Comparison of ENCODE assay signal across 17 cellular contexts in genomic region chr10:43902842-43903241, GRCh38.
DNase-seq lines count a peak whose midpoint lies in the region; ATAC-seq and TF ChIP-seq lines count a peak whose summit lies in the region.
"Had no signal": no experiment of that assay in that cellular context is flagged by ENCODE, and none has a peak within 500 bp of the region (broad histone marks: within the 10 kb centered on the region; RNA-seq: fewer than 3 reads in every experiment).

No MANE protein-coding gene starts in this region.

- H4K20me1 ChIP-seq in hepatocyte (ENCODE audit: insufficient read depth, poor library complexity, severe bottlenecking) = no peaks in the 10 kb centered on the region
- H4K20me1 ChIP-seq: BLaER1 treated with 17β-estradiol and CSF1 and Interleukin-3, amounts not matched to agents 10 nM and 100 nM had no signal

- H3K36me3 ChIP-seq in right atrium auricular region = no peaks in the 10 kb centered on the region
- H3K36me3 ChIP-seq in heart right ventricle = no peaks in the 10 kb centered on the region
- no peaks in the 10 kb centered on the region for H3K36me3 ChIP-seq in hepatocyte (replicated peaks; ENCODE audit: insufficient read depth, low read depth)
- H3K36me3 ChIP-seq in right lobe of liver = no peaks in the 10 kb centered on the region
- H3K36me3 ChIP-seq in gastrocnemius medialis = no peaks in the 10 kb centered on the region
- H3K36me3 ChIP-seq: BLaER1 treated with 17β-estradiol and CSF1 and Interleukin-3, amounts not matched to agents 10 nM and 100 nM had no signal

- H3K4me1 ChIP-seq in right atrium auricular region (peaks cover 0 to 36% of the 10 kb centered on the region in 2 donors), heart right ventricle (peaks cover 15 to 57% (median 36%) of the 10 kb centered on the region in 9 donors), hepatocyte (ENCODE audit: insufficient read depth) (no peaks in the 10 kb centered on the region), right lobe of liver (peaks cover 0 to 11% (median 0%) of the 10 kb centered on the region in 4 donors), gastrocnemius medialis (peaks cover 10 to 18% of the 10 kb centered on the region in 2 donors)

- H3K9me3 ChIP-seq in right atrium auricular region (no peaks in the 10 kb centered on the region), heart right ventricle (no peaks in the 10 kb centered on the region), hepatocyte (ENCODE audit: low read depth) (no peaks in the 10 kb centered on the region), right lobe of liver (no peaks in the 10 kb centered on the region), gastrocnemius medialis (no peaks in the 10 kb centered on the region)
- H3K9me3 ChIP-seq: BLaER1 treated with 17β-estradiol and CSF1 and Interleukin-3, amounts not matched to agents 10 nM and 100 nM had no signal

- TF ChIP-seq POLR2A in right lobe of liver (IDR thresholded peaks at IDR 0.05) (no peak), gastrocnemius medialis (IDR thresholded peaks at IDR 0.05) (no peak)

- in situ Hi-C loops in gastrocnemius medialis (cut with MboI; ENCODE audit: low sequenced_read_pairs in 4 of 4) = no loop called here

- 97 to 99% methylated on average over 4 of the region's 4 CpGs for WGBS in heart right ventricle, 2 donors
- 76% methylated on average over 4 of the region's 4 CpGs for WGBS in hepatocyte (ENCODE audit: low lambda C conversion rate, missing lambda C conversion rate)
- WGBS in right lobe of liver (ENCODE audit: insufficient coverage, low coverage, low lambda C conversion rate, missing lambda C conversion rate) = 35% methylated on average over 3 of the region's 4 CpGs

- intact Hi-C loops in heart right ventricle (cut with DNase I) = loop anchor here in 1 of 10 donors (10.0 kb wide), 1 partner anchor 208 kb away; no protein-coding TSS in a partner anchor
- intact Hi-C loops in right lobe of liver (cut with DNase I) = no loop called here
- intact Hi-C loops in gastrocnemius medialis (cut with DNase I; ENCODE audit: low total_unique reads) = no loop called here

- no peak overlapping the region for H2AFZ ChIP-seq in hepatocyte

- no peaks in the 10 kb centered on the region for H3K79me2 ChIP-seq in hepatocyte

- no peaks in the 10 kb centered on the region for H3K9me2 ChIP-seq in hepatocyte (replicated peaks; ENCODE audit: insufficient read depth)

- DNase-seq in right atrium auricular region (ENCODE audit: low spot score) (peak; percentile 50), heart right ventricle (no peak), hepatocyte (ENCODE audit: low spot score) (peak; percentile 53), right lobe of liver (peak in 1 of 3 donors; percentile 71), gastrocnemius medialis (no peak), pons (ENCODE audit: low spot score) (no peak)
- DNase-seq: Calu3; CD8-positive, alpha-beta T cell; DMS79 treated with DMSO at 0.1 percent for 48 hours; GF-D8; GOT3; H7; HFFc6 had no signal

- H3K4me3 ChIP-seq in right atrium auricular region (no peak overlapping the region), heart right ventricle (no peak overlapping the region), hepatocyte (no peak overlapping the region), right lobe of liver (no peak overlapping the region), gastrocnemius medialis (no peak overlapping the region)
- H3K4me3 ChIP-seq: BLaER1 treated with 17β-estradiol and CSF1 and Interleukin-3, amounts not matched to agents 10 nM and 100 nM had no signal

- TF ChIP-seq CTCF in right atrium auricular region (IDR thresholded peaks at IDR 0.05) = no peak
- no peak for TF ChIP-seq CTCF in heart right ventricle (IDR thresholded peaks at IDR 0.05)
- no peak for TF ChIP-seq CTCF in hepatocyte (IDR thresholded peaks at IDR 0.05; ENCODE audit: poor library complexity)
- TF ChIP-seq CTCF in right lobe of liver (IDR thresholded peaks at IDR 0.05) = no peak
- no peak for TF ChIP-seq CTCF in gastrocnemius medialis (IDR thresholded peaks at IDR 0.05 in 4 of 5, conservative IDR thresholded peaks at IDR 0.05 in 1 of 5)

- no peak overlapping the region for H3K4me2 ChIP-seq in hepatocyte
- H3K4me2 ChIP-seq: BLaER1 treated with 17β-estradiol and CSF1 and Interleukin-3, amounts not matched to agents 10 nM and 100 nM had no signal

- ATAC-seq in heart right ventricle (no peak), right lobe of liver (peak; percentile 83 to 95 (median 90)), GM21515 (IDR thresholded peaks at IDR 0.05; ENCODE audit: unreplicated experiment) (no peak), gastrocnemius medialis (no peak)
- ATAC-seq: CD8-positive, alpha-beta T cell; HCT116 had no signal

- H3K27ac ChIP-seq in right atrium auricular region (no peak overlapping the region), heart right ventricle (no peak overlapping the region), hepatocyte (no peak overlapping the region), right lobe of liver (no peak overlapping the region), gastrocnemius medialis (no peak overlapping the region)
- H3K27ac ChIP-seq: BLaER1 treated with 17β-estradiol and CSF1 and Interleukin-3, amounts not matched to agents 10 nM and 100 nM; HL-60 had no signal

- no peaks in the 10 kb centered on the region for H3K27me3 ChIP-seq in right atrium auricular region
- H3K27me3 ChIP-seq in heart right ventricle = no peaks in the 10 kb centered on the region
- no peaks in the 10 kb centered on the region for H3K27me3 ChIP-seq in hepatocyte
- H3K27me3 ChIP-seq in right lobe of liver = no peaks in the 10 kb centered on the region
- H3K27me3 ChIP-seq in gastrocnemius medialis = no peaks in the 10 kb centered on the region
- H3K27me3 ChIP-seq: BLaER1 treated with 17β-estradiol and CSF1 and Interleukin-3, amounts not matched to agents 10 nM and 100 nM had no signal

Comparison
In these comparisons a context has a peak if more than half of its experiments do, and no peak if none do; other contexts are left out.
1. DNase-seq: peak in right atrium auricular region (single experiment) and hepatocyte (single experiment); none in heart right ventricle (0 of 2), gastrocnemius medialis (0 of 2) and pons (single experiment).
2. ATAC-seq: peak in right lobe of liver (4 of 4); none in heart right ventricle (0 of 8), GM21515 (single experiment) and gastrocnemius medialis (0 of 2).